ENCODE assay signal across 14 cellular contexts in genomic region chr17:42522263-42522790, GRCh38. TPM values are rescaled to one million over a fixed set of nuclear protein-coding genes. Genes with fewer than 3 reads are reported as not detected.
DNase-seq lines count a peak whose midpoint lies in the region; ATAC-seq, FAIRE-seq and TF ChIP-seq lines count a peak whose summit lies in the region.
"Had no signal": no experiment of that assay in that cellular context is flagged by ENCODE, and none has a peak within 500 bp of the region (broad histone marks: within the 10 kb centered on the region; RNA-seq: fewer than 3 reads in every experiment).

No MANE protein-coding gene starts in this region.

- H3K4me1 Mint-ChIP-seq in astrocyte (ENCODE audit: low read depth, unreplicated experiment) (peaks cover 81% of the 10 kb centered on the region), type B pancreatic cell (ENCODE audit: unreplicated experiment) (peaks cover 56% of the 10 kb centered on the region)

- H2AFZ ChIP-seq in astrocyte (ENCODE audit: low read depth, low read length) (no peak overlapping the region), parathyroid adenoma (no peak overlapping the region)

- H3K27ac Mint-ChIP-seq in astrocyte (ENCODE audit: unreplicated experiment) (peak overlapping the region; percentile 89), type B pancreatic cell (peak overlapping the region; percentile 67)
- H3K27ac Mint-ChIP-seq: natural killer cell; stimulated activated effector memory CD8-positive, alpha-beta T cell treated with anti-CD3 and anti-CD28 coated beads, Interleukin-12 subunit alpha, Interleukin-12 subunit beta, amount 100 ng/mL, for 72 hours had no signal

- H4K20me1 ChIP-seq in astrocyte (ENCODE audit: insufficient read depth, low read length): no peaks in the 10 kb centered on the region

- ATAC-seq in gastroesophageal sphincter (no peak), HG03469 (IDR thresholded peaks at IDR 0.05; ENCODE audit: unreplicated experiment) (no peak), HG03442 (IDR thresholded peaks at IDR 0.05; ENCODE audit: unreplicated experiment) (no peak)
- ATAC-seq: natural killer cell; stimulated activated effector memory CD8-positive, alpha-beta T cell treated with anti-CD3 and anti-CD28 coated beads, Interleukin-12 subunit alpha, Interleukin-12 subunit beta, amount 100 ng/mL, for 72 hours; WTC11 had no signal

- no peak for TF ChIP-seq POLR2A in gastroesophageal sphincter (IDR thresholded peaks at IDR 0.05)

- H3K4me3 ChIP-seq in astrocyte (ENCODE audit: insufficient read depth, low read depth, low read length) (no peak overlapping the region), gastroesophageal sphincter (no peak overlapping the region), parathyroid adenoma (ENCODE audit: low read depth, low read length) (no peak overlapping the region)

- H3K27me3 ChIP-seq in astrocyte (ENCODE audit: insufficient read depth, low read length) (no peaks in the 10 kb centered on the region), gastroesophageal sphincter (no peaks in the 10 kb centered on the region), parathyroid adenoma (ENCODE audit: control insufficient read depth, insufficient read depth, low read length) (no peaks in the 10 kb centered on the region)

- H3K9ac ChIP-seq in astrocyte (ENCODE audit: low read length) (no peak overlapping the region), parathyroid adenoma (no peak overlapping the region)

- WGBS in gastroesophageal sphincter (ENCODE audit: low coverage in 1 of 2), 2 donors: no CpG with 5 or more reads among the region's 9 CpGs

- H3K27me3 Mint-ChIP-seq in astrocyte (ENCODE audit: low read depth, unreplicated experiment) (no peaks in the 10 kb centered on the region), type B pancreatic cell (no peaks in the 10 kb centered on the region)

- H3K4me1 ChIP-seq in astrocyte (ENCODE audit: insufficient read depth, low read length) (peaks cover 75% of the 10 kb centered on the region), gastroesophageal sphincter (peaks cover 43 to 99% (median 72%) of the 10 kb centered on the region in 3 donors), parathyroid adenoma (peaks cover 39% of the 10 kb centered on the region)

- H3K4me3 Mint-ChIP-seq in astrocyte (ENCODE audit: unreplicated experiment) (peak overlapping the region; percentile 56), type B pancreatic cell (peak overlapping the region; percentile 23)
- H3K4me3 Mint-ChIP-seq: natural killer cell; stimulated activated effector memory CD8-positive, alpha-beta T cell treated with anti-CD3 and anti-CD28 coated beads, Interleukin-12 subunit alpha, Interleukin-12 subunit beta, amount 100 ng/mL, for 72 hours; WTC11 had no signal

- no peak for FAIRE-seq in astrocyte (lab: Jason Lieb, UNC)

- H3K9me3 Mint-ChIP-seq in astrocyte (ENCODE audit: unreplicated experiment) (no peaks in the 10 kb centered on the region), type B pancreatic cell (no peaks in the 10 kb centered on the region)
- H3K9me3 Mint-ChIP-seq: natural killer cell; stimulated activated effector memory CD8-positive, alpha-beta T cell treated with anti-CD3 and anti-CD28 coated beads, Interleukin-12 subunit alpha, Interleukin-12 subunit beta, amount 100 ng/mL, for 72 hours; WTC11 had no signal

- no peak for TF ChIP-seq EP300 in gastroesophageal sphincter (IDR thresholded peaks at IDR 0.05)

- no peak for TF ChIP-seq CTCF in astrocyte (IDR thresholded peaks at IDR 0.05; ENCODE audit: insufficient read depth, low read depth, low read length)
- no peak for TF ChIP-seq CTCF in gastroesophageal sphincter (IDR thresholded peaks at IDR 0.05)
- TF ChIP-seq CTCF in parathyroid adenoma (IDR thresholded peaks at IDR 0.05): no peak
- TF ChIP-seq CTCF in type B pancreatic cell (conservative IDR thresholded peaks at IDR 0.05): no peak

- H3K79me2 ChIP-seq in astrocyte (ENCODE audit: insufficient read depth, low read length): no peaks in the 10 kb centered on the region
- no peaks in the 10 kb centered on the region for H3K79me2 ChIP-seq in parathyroid adenoma

- DNase-seq in astrocyte (ENCODE audit: low read depth) (no peak), type B pancreatic cell (ENCODE audit: extremely low spot score, unreplicated experiment) (no peak), NCI-H526 treated with DMSO at 0.1 percent for 48 hours (lab: John Stamatoyannopoulos, UW) (no peak)
- DNase-seq: COR-L47; MM.1S; natural killer cell; NCI-H510A; stimulated activated CD4-positive, alpha-beta T cell treated with anti-CD3 and anti-CD28 coated beads, Interleukin-1b, Interleukin-23, amount 100 ng/mL, for 48 hours had no signal

- H3K27ac ChIP-seq in astrocyte (ENCODE audit: low read depth, low read length) (peak overlapping the region; percentile 100), gastroesophageal sphincter (peak overlapping the region; percentile 90 to 98 (median 96)), parathyroid adenoma (peak overlapping the region; percentile 11)

- H3K4me2 ChIP-seq in astrocyte (ENCODE audit: low read length) (no peak overlapping the region), parathyroid adenoma (ENCODE audit: low read length) (no peak overlapping the region)

- H3K9me3 ChIP-seq in astrocyte (ENCODE audit: insufficient read depth, low read depth, low read length) (no peaks in the 10 kb centered on the region), gastroesophageal sphincter (no peaks in the 10 kb centered on the region), parathyroid adenoma (ENCODE audit: control insufficient read depth, low read length) (no peaks in the 10 kb centered on the region)

- H3K36me3 ChIP-seq in astrocyte (ENCODE audit: insufficient read depth, low read length) (no peaks in the 10 kb centered on the region), gastroesophageal sphincter (no peaks in the 10 kb centered on the region), parathyroid adenoma (ENCODE audit: control insufficient read depth, insufficient read depth, low read length) (no peaks in the 10 kb centered on the region)

- H3K36me3 Mint-ChIP-seq in astrocyte (ENCODE audit: low read depth, unreplicated experiment) (peaks cover 11% of the 10 kb centered on the region), type B pancreatic cell (peaks cover 11% of the 10 kb centered on the region)
- H3K36me3 Mint-ChIP-seq: natural killer cell; stimulated activated effector memory CD8-positive, alpha-beta T cell treated with anti-CD3 and anti-CD28 coated beads, Interleukin-12 subunit alpha, Interleukin-12 subunit beta, amount 100 ng/mL, for 72 hours had no signal

RNA-seq across cellular contexts. Expression of gene NAGLU, which starts 13.7 kb away (rescaled TPM):
- total RNA-seq in astrocyte: 19.3 and 25.9 TPM in 2 replicates
- 10 to 100 TPM; 31.9 to 46.9 (median 35.7) TPM for total RNA-seq in gastroesophageal sphincter
- 24.0 and 26.5 TPM in 2 replicates for total RNA-seq in type B pancreatic cell (ENCODE audit: low replicate concordance)

RNA-seq across cellular contexts. Expression of gene HSD17B1, which starts 30.4 kb away (rescaled TPM):
- 1.5 and 1.7 TPM in 2 replicates for total RNA-seq in astrocyte
- 1 to 10 TPM in 1 of 4 donors, under 1 TPM in 3; 0.39 to 1.4 (median 0.69) TPM for total RNA-seq in gastroesophageal sphincter
- 2.2 and 2.7 TPM in 2 replicates for total RNA-seq in type B pancreatic cell (ENCODE audit: low replicate concordance)

RNA-seq across cellular contexts. Expression of gene COASY, which starts 39.6 kb away (rescaled TPM):
- 52.0 and 54.2 TPM in 2 replicates for total RNA-seq in astrocyte
- total RNA-seq in gastroesophageal sphincter: 10 to 100 TPM; 16.8 to 25.8 (median 19.9) TPM
- total RNA-seq in type B pancreatic cell (ENCODE audit: low replicate concordance): 78.0 and 80.8 TPM in 2 replicates

RNA-seq across cellular contexts. Expression of gene MLX, which starts 44.6 kb away (rescaled TPM):
- total RNA-seq in astrocyte (26.5 and 29.9 TPM in 2 replicates), gastroesophageal sphincter (10 to 100 TPM; 24.4 to 33.9 (median 26.0) TPM), type B pancreatic cell (ENCODE audit: low replicate concordance) (31.3 and 32.3 TPM in 2 replicates)

RNA-seq across cellular contexts. Expression of gene PSMC3IP, which starts 55.2 kb away (rescaled TPM):
- 5.4 and 8.7 TPM in 2 replicates for total RNA-seq in astrocyte
- total RNA-seq in gastroesophageal sphincter: 1 to 10 TPM; 4.0 to 6.8 (median 4.8) TPM
- 10.6 and 22.6 TPM in 2 replicates for total RNA-seq in type B pancreatic cell (ENCODE audit: low replicate concordance)

Comparison
In these comparisons a context has a peak if more than half of its experiments do, and no peak if none do; other contexts are left out.
1. H3K27ac ChIP-seq: peak in every context shown above with its lines; median percentile 100 in astrocyte; 96 in gastroesophageal sphincter; 11 in parathyroid adenoma.